Comparison of ENCODE assay signal across 8 cellular contexts in genomic region chr20:34876161-34877001, GRCh38. TPM values are rescaled to one million over a fixed set of nuclear protein-coding genes. Genes with fewer than 3 reads are reported as not detected.
A peak's percentile ranks its signal among the peaks of the same experiment; 100 is the strongest.
DNase-seq lines count a peak whose midpoint lies in the region; ATAC-seq, FAIRE-seq and TF ChIP-seq lines count a peak whose summit lies in the region.

Gene ACSS2 (plus strand): TSS chr20:34876612. CDS start chr20:34876646, 34 bp downstream.

- H3K9me3 Mint-ChIP-seq in dendritic cell treated with granulocyte-macrophage colony-stimulating factor and Interleukin-4, amounts not matched to agents 40 ng/mL and 50 ng/mL, for 4 days, result no peaks in the 10 kb centered on the region

- H3K4me3 Mint-ChIP-seq in dendritic cell treated with granulocyte-macrophage colony-stimulating factor and Interleukin-4, amounts not matched to agents 40 ng/mL and 50 ng/mL, for 4 days, result peak within 1 kb of the TSS; percentile 99

- DNase-seq in AML-193 (lab: John Stamatoyannopoulos, UW), result peak; percentile 97 to 98
- peak; percentile 57 for DNase-seq in GM19239 (ENCODE audit: insufficient read length, low spot score)
- DNase-seq in NCI-H69 (lab: John Stamatoyannopoulos, UW), result peak; percentile 99
- peak; percentile 94 to 97 for DNase-seq in activated CD4-positive, alpha-beta T cell treated with anti-CD3 and anti-CD28 coated beads, Interleukin-2, amount 50 U/mL, for 24 hours (ENCODE audit: low read depth in 1 of 2, low spot score in 1 of 2)
- peak; percentile 99 to 100 for DNase-seq in left lung
- DNase-seq in stimulated activated CD4-positive, alpha-beta T cell treated with anti-CD3 and anti-CD28 coated beads, Interleukin-2, amount 100 ng/mL, for 4 hours (ENCODE audit: low read depth), result peak; percentile 89

- no peaks in the 10 kb centered on the region for H3K27me3 ChIP-seq in left lung

- intact Hi-C loops in dendritic cell treated with granulocyte-macrophage colony-stimulating factor and Interleukin-4, amounts not matched to agents 40 ng/mL and 50 ng/mL, for 4 days (cut with micrococcal nuclease), result no loop called here
- intact Hi-C loops in left lung (cut with DNase I), result no loop called here

- peaks cover 60% of the 10 kb centered on the region for H3K4me1 Mint-ChIP-seq in dendritic cell treated with granulocyte-macrophage colony-stimulating factor and Interleukin-4, amounts not matched to agents 40 ng/mL and 50 ng/mL, for 4 days (ENCODE audit: low read depth)

- peaks cover 9% of the 10 kb centered on the region for H3K27me3 Mint-ChIP-seq in dendritic cell treated with granulocyte-macrophage colony-stimulating factor and Interleukin-4, amounts not matched to agents 40 ng/mL and 50 ng/mL, for 4 days

- FAIRE-seq in GM19239 (lab: Jason Lieb, UNC), result peak; percentile 76

- peak within 1 kb of the TSS; percentile 85 to 89 for H3K27ac ChIP-seq in left lung

- TF ChIP-seq CTCF in left lung (IDR thresholded peaks at IDR 0.05), result no peak

- H3K4me3 ChIP-seq in left lung, result peak within 1 kb of the TSS; percentile 70 to 76

- H3K9me3 ChIP-seq in left lung, result no peaks in the 10 kb centered on the region

- H3K27ac Mint-ChIP-seq in dendritic cell treated with granulocyte-macrophage colony-stimulating factor and Interleukin-4, amounts not matched to agents 40 ng/mL and 50 ng/mL, for 4 days, result peak within 1 kb of the TSS; percentile 97

- H3K36me3 Mint-ChIP-seq in dendritic cell treated with granulocyte-macrophage colony-stimulating factor and Interleukin-4, amounts not matched to agents 40 ng/mL and 50 ng/mL, for 4 days (ENCODE audit: low read depth), result peaks cover 18% of the 10 kb centered on the region

- H3K4me1 ChIP-seq in left lung, result peaks cover 10 to 57% of the 10 kb centered on the region in 2 donors

- ATAC-seq in HG03460 (IDR thresholded peaks at IDR 0.05; ENCODE audit: unreplicated experiment) (peak; percentile 53), left lung (peak; percentile 87)

- H3K36me3 ChIP-seq in left lung, result no peaks in the 10 kb centered on the region

RNA-seq across cellular contexts. Expression of gene ACSS2, which starts in this region (rescaled TPM):
- total RNA-seq in left lung, result 100 to 1,000 TPM; 108 to 152 TPM

Comparison
In these comparisons a context has a peak if more than half of its experiments do, and no peak if none do; other contexts are left out.
1. Peak in every context shown above with its lines: DNase-seq, ATAC-seq, H3K4me3 ChIP-seq and H3K27ac ChIP-seq.